In the genomic region with DNA sequence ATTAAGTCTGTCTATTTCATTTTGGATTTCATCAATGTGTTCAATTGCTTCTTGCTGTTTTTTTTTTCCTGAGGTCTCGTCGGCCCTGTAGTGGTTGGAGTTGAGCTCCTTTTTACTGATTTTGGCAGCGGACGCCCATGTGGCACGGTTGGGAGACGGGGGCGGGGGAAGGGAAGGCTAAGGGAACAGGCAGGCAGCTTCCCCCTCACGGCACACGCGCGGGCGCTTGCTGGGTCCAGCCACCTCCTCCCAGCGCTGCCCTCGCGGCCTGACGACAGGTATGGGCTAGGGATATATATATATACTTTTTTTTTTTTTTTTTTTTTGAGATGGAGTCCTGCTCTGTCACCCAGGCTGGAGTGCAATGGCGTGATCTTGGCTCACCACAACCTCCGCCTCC, we compare ENCODE assay signal across 1 cellular context.
TF ChIP-seq lines count a peak whose summit lies in the region.

No MANE protein-coding gene starts in this region.

TF ChIP-seq in GM23338, 12 proteins besides CTCF, POLR2A, EP300 and RAD21:
- TF ChIP-seq, protein P1, sequence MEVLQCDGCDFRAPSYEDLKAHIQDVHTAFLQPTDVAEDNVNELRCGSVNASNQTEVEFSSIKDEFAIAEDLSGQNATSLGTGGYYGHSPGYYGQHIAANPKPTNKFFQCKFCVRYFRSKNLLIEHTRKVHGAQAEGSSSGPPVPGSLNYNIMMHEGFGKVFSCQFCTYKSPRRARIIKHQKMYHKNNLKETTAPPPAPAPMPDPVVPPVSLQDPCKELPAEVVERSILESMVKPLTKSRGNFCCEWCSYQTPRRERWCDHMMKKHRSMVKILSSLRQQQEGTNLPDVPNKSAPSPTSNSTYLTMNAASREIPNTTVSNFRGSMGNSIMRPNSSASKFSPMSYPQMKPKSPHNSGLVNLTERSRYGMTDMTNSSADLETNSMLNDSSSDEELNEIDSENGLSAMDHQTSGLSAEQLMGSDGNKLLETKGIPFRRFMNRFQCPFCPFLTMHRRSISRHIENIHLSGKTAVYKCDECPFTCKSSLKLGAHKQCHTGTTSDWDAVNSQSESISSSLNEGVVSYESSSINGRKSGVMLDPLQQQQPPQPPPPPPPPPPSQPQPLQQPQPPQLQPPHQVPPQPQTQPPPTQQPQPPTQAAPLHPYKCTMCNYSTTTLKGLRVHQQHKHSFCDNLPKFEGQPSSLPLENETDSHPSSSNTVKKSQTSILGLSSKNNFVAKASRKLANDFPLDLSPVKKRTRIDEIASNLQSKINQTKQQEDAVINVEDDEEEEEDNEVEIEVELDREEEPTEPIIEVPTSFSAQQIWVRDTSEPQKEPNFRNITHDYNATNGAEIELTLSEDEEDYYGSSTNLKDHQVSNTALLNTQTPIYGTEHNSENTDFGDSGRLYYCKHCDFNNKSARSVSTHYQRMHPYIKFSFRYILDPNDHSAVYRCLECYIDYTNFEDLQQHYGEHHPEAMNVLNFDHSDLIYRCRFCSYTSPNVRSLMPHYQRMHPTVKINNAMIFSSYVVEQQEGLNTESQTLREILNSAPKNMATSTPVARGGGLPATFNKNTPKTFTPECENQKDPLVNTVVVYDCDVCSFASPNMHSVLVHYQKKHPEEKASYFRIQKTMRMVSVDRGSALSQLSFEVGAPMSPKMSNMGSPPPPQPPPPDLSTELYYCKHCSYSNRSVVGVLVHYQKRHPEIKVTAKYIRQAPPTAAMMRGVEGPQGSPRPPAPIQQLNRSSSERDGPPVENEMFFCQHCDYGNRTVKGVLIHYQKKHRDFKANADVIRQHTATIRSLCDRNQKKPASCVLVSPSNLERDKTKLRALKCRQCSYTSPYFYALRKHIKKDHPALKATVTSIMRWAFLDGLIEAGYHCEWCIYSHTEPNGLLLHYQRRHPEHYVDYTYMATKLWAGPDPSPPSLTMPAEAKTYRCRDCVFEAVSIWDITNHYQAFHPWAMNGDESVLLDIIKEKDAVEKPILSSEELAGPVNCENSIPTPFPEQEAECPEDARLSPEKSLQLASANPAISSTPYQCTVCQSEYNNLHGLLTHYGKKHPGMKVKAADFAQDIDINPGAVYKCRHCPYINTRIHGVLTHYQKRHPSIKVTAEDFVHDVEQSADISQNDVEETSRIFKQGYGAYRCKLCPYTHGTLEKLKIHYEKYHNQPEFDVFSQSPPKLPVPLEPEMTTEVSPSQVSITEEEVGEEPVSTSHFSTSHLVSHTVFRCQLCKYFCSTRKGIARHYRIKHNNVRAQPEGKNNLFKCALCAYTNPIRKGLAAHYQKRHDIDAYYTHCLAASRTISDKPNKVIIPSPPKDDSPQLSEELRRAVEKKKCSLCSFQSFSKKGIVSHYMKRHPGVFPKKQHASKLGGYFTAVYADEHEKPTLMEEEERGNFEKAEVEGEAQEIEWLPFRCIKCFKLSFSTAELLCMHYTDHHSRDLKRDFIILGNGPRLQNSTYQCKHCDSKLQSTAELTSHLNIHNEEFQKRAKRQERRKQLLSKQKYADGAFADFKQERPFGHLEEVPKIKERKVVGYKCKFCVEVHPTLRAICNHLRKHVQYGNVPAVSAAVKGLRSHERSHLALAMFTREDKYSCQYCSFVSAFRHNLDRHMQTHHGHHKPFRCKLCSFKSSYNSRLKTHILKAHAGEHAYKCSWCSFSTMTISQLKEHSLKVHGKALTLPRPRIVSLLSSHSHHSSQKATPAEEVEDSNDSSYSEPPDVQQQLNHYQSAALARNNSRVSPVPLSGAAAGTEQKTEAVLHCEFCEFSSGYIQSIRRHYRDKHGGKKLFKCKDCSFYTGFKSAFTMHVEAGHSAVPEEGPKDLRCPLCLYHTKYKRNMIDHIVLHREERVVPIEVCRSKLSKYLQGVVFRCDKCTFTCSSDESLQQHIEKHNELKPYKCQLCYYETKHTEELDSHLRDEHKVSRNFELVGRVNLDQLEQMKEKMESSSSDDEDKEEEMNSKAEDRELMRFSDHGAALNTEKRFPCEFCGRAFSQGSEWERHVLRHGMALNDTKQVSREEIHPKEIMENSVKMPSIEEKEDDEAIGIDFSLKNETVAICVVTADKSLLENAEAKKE (CRISPR knock-in tag; IDR thresholded peaks at IDR 0.05) = no peak
- TF ChIP-seq POLR2AphosphoS5 (IDR thresholded peaks at IDR 0.05; ENCODE audit: low read depth) = no peak
- TF ChIP-seq, protein P2, sequence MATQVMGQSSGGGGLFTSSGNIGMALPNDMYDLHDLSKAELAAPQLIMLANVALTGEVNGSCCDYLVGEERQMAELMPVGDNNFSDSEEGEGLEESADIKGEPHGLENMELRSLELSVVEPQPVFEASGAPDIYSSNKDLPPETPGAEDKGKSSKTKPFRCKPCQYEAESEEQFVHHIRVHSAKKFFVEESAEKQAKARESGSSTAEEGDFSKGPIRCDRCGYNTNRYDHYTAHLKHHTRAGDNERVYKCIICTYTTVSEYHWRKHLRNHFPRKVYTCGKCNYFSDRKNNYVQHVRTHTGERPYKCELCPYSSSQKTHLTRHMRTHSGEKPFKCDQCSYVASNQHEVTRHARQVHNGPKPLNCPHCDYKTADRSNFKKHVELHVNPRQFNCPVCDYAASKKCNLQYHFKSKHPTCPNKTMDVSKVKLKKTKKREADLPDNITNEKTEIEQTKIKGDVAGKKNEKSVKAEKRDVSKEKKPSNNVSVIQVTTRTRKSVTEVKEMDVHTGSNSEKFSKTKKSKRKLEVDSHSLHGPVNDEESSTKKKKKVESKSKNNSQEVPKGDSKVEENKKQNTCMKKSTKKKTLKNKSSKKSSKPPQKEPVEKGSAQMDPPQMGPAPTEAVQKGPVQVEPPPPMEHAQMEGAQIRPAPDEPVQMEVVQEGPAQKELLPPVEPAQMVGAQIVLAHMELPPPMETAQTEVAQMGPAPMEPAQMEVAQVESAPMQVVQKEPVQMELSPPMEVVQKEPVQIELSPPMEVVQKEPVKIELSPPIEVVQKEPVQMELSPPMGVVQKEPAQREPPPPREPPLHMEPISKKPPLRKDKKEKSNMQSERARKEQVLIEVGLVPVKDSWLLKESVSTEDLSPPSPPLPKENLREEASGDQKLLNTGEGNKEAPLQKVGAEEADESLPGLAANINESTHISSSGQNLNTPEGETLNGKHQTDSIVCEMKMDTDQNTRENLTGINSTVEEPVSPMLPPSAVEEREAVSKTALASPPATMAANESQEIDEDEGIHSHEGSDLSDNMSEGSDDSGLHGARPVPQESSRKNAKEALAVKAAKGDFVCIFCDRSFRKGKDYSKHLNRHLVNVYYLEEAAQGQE (IDR thresholded peaks at IDR 0.05; ENCODE audit: unreplicated experiment) = no peak
- TF ChIP-seq ZNF114 (CRISPR knock-in tag; IDR thresholded peaks at IDR 0.05) = no peak
- TF ChIP-seq EZH2phosphoT487 (IDR thresholded peaks at IDR 0.05; ENCODE audit: unreplicated experiment) = no peak
- TF ChIP-seq STAT1 (IDR thresholded peaks at IDR 0.05; ENCODE audit: unreplicated experiment) = no peak
- TF ChIP-seq NANOG (IDR thresholded peaks at IDR 0.05; ENCODE audit: borderline replicate concordance) = no peak
- no peak for TF ChIP-seq JUNB (IDR thresholded peaks at IDR 0.05; ENCODE audit: unreplicated experiment)
- no peak for TF ChIP-seq ZNF331 (CRISPR knock-in tag; IDR thresholded peaks at IDR 0.05; ENCODE audit: low read depth)
- no peak for TF ChIP-seq CREB1 (CRISPR knock-in tag; IDR thresholded peaks at IDR 0.05; ENCODE audit: low read depth)
- TF ChIP-seq, protein P3, sequence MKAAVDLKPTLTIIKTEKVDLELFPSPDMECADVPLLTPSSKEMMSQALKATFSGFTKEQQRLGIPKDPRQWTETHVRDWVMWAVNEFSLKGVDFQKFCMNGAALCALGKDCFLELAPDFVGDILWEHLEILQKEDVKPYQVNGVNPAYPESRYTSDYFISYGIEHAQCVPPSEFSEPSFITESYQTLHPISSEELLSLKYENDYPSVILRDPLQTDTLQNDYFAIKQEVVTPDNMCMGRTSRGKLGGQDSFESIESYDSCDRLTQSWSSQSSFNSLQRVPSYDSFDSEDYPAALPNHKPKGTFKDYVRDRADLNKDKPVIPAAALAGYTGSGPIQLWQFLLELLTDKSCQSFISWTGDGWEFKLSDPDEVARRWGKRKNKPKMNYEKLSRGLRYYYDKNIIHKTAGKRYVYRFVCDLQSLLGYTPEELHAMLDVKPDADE (IDR thresholded peaks at IDR 0.05) = no peak
- TF ChIP-seq EZH2 (IDR thresholded peaks at IDR 0.05; ENCODE audit: low read depth, unreplicated experiment) = no peak
